In genomic region chr2:26504002-26504401, GRCh38 we compare ENCODE assay signal across 10 cellular contexts. TPM values are rescaled to one million over a fixed set of nuclear protein-coding genes. Genes with fewer than 3 reads are reported as not detected.
DNase-seq lines count a peak whose midpoint lies in the region; ATAC-seq, FAIRE-seq and TF ChIP-seq lines count a peak whose summit lies in the region.
"Had no signal": no experiment of that assay in that cellular context is flagged by ENCODE, and none has a peak within 500 bp of the region (broad histone marks: within the 10 kb centered on the region; RNA-seq: fewer than 3 reads in every experiment).

No MANE protein-coding gene starts in this region.

- TF ChIP-seq CTCF in OCI-LY1 (IDR thresholded peaks at IDR 0.05; ENCODE audit: low read length) = no peak
- no peak for TF ChIP-seq CTCF in H1 (IDR thresholded peaks at IDR 0.05; ENCODE audit: control extremely low read depth in 1 of 3, insufficient read depth in 1 of 3, low read depth in 1 of 3, low read length in 3 of 3)
- no peak for TF ChIP-seq CTCF in sigmoid colon (IDR thresholded peaks at IDR 0.05)

- no peak overlapping the region for H2BK120ac ChIP-seq in H1 (replicated peaks; ENCODE audit: low read depth, low read length)

- no peak overlapping the region for H4K5ac ChIP-seq in H1 (ENCODE audit: insufficient read length, low read depth, low read length)

- H3K36me3 ChIP-seq in OCI-LY1 (ENCODE audit: insufficient read depth, low read length) = no peaks in the 10 kb centered on the region
- H3K36me3 ChIP-seq in H1 (ENCODE audit: control insufficient read depth in 2 of 4, insufficient read depth in 4 of 4, low read length in 3 of 4) = no peaks in the 10 kb centered on the region
- H3K36me3 ChIP-seq in sigmoid colon = no peaks in the 10 kb centered on the region

- no peaks in the 10 kb centered on the region for H4K20me1 ChIP-seq in OCI-LY1 (ENCODE audit: insufficient read depth, low read length)
- no peaks in the 10 kb centered on the region for H4K20me1 ChIP-seq in H1 (replicated peaks in 1 of 2; ENCODE audit: control insufficient read depth in 1 of 2, insufficient read depth in 2 of 2, low read length in 2 of 2)

- peak overlapping the region; percentile 39; the same call in 1 of the 2 replicates for H2BK12ac ChIP-seq in H1 (ENCODE audit: low read depth, low read length)

- no peak for FAIRE-seq in H1 (lab: Jason Lieb, UNC)
- FAIRE-seq: A204.1 had no signal

- no peak overlapping the region for H2BK20ac ChIP-seq in H1 (ENCODE audit: low read length)

- POLR2A ChIA-PET in H1 (lab: Charles Lee; ENCODE audit: partially characterized antibody) = interaction anchor here (1.2 kb wide), 1 partner anchor 9 kb away, joined by 5 read pairs; no protein-coding TSS in a partner anchor

- H4K91ac ChIP-seq in H1 (replicated peaks; ENCODE audit: insufficient read length, low read length) = no peak overlapping the region

- H3K56ac ChIP-seq in H1 (replicated peaks; ENCODE audit: insufficient read length, low read depth, low read length) = no peak overlapping the region

- CTCF ChIA-PET in H1 (lab: Charles Lee; ENCODE audit: partially characterized antibody) = interaction anchor here (0.6 to 5.4 kb wide), 24 partner anchors 8 to 1284 kb away, joined by 3 to 68 read pairs (median 6); partner anchors contain the start of gene OTOF

- H3K23ac ChIP-seq in H1 (ENCODE audit: insufficient read length) = no peak overlapping the region

- H2AK5ac ChIP-seq in H1 (ENCODE audit: low read depth, low read length) = no peak overlapping the region

- no peaks in the 10 kb centered on the region; the same call in 1 of the 2 replicates for H3K27me3 ChIP-seq in OCI-LY1 (ENCODE audit: insufficient read depth, low read length)
- peaks cover 0 to 18% (median 11%) of the 10 kb centered on the region in 4 experiments; a peak in 6 of 7 replicates for H3K27me3 ChIP-seq in H1 (replicated peaks in 1 of 4; ENCODE audit: control insufficient read depth in 3 of 4, extremely low read depth in 1 of 4, insufficient read depth in 3 of 4, low read length in 3 of 4)
- H3K27me3 ChIP-seq in sigmoid colon = peaks cover 3 to 16% (median 12%) of the 10 kb centered on the region in 3 donors

- H3F3A ChIP-seq in OCI-LY1 (ENCODE audit: insufficient read depth, low read length) = no peaks in the 10 kb centered on the region

- no peaks in the 10 kb centered on the region for H3K79me1 ChIP-seq in H1 (ENCODE audit: low read depth, low read length)

- peaks cover 3% of the 10 kb centered on the region; the same call in 1 of the 2 replicates for H3K23me2 ChIP-seq in H1 (ENCODE audit: low read depth, low read length)

- WGBS in H1 (ENCODE audit: extremely low coverage in 1 of 2, insufficient coverage in 1 of 2, insufficient read length in 1 of 2, insufficient replicate concordance in 2 of 2, low coverage in 1 of 2, low lambda C conversion rate in 2 of 2, missing lambda C conversion rate in 1 of 2), 2 experiments = 75% methylated on average over 13 of the region's 13 CpGs; no CpG with 5 or more reads in 1 of the 2 experiments
- WGBS in sigmoid colon, 2 donors = 46 to 63% methylated on average over 13 of the region's 13 CpGs

- H3K14ac ChIP-seq in H1 (ENCODE audit: insufficient read length) = no peak overlapping the region

- H3K9me3 ChIP-seq in OCI-LY1 (ENCODE audit: low read length) = no peaks in the 10 kb centered on the region
- no peaks in the 10 kb centered on the region for H3K9me3 ChIP-seq in H1 (ENCODE audit: insufficient read depth in 2 of 2, low read depth in 1 of 2, low read length in 1 of 2)
- H3K9me3 ChIP-seq in sigmoid colon = no peaks in the 10 kb centered on the region

- ATAC-seq in HG02884 (IDR thresholded peaks at IDR 0.05; ENCODE audit: unreplicated experiment) = no peak
- ATAC-seq in GM18861 (IDR thresholded peaks at IDR 0.05; ENCODE audit: unreplicated experiment) = no peak
- ATAC-seq in GM18519 (IDR thresholded peaks at IDR 0.05; ENCODE audit: low FRiP score, unreplicated experiment) = no peak

- H4K8ac ChIP-seq in H1 (ENCODE audit: extremely low read depth, insufficient read depth, low read length) = no peak overlapping the region

- H2BK15ac ChIP-seq in H1 (ENCODE audit: low read length) = peak overlapping the region; percentile 88; the same call in 1 of the 2 replicates

- intact Hi-C loops in sigmoid colon (cut with DNase I) = no loop called here

- H3K9me2 ChIP-seq in OCI-LY1 (ENCODE audit: low read depth, low read length) = no peaks in the 10 kb centered on the region

- H3K4me2 ChIP-seq in OCI-LY1 (ENCODE audit: low read length) (peak overlapping the region; percentile 63; the same call in 1 of the 2 replicates), H1 (ENCODE audit: insufficient read depth in 1 of 2, low read depth in 2 of 2, low read length in 2 of 2) (peak overlapping the region; percentile 62 to 80)

- H3K79me2 ChIP-seq in OCI-LY1 (ENCODE audit: insufficient read depth, low read length) (no peaks in the 10 kb centered on the region), H1 (ENCODE audit: control insufficient read depth in 1 of 2, insufficient read depth in 2 of 2, low read length in 2 of 2) (no peaks in the 10 kb centered on the region)

- H2AFZ ChIP-seq in OCI-LY1 (ENCODE audit: low read length) (no peak overlapping the region), H1 (ENCODE audit: low read length) (peak overlapping the region; percentile 81)

- DNase-seq in NCI-H2171 treated with DMSO at 0.1 percent for 48 hours (lab: John Stamatoyannopoulos, UW) (peak; percentile 43), NCI-H2171 (lab: John Stamatoyannopoulos, UW) (no peak), H1 (ENCODE audit: low read depth in 1 of 2, low spot score in 2 of 2) (no peak), sigmoid colon (no peak)
- DNase-seq: NCI-H1092 had no signal

- H3K18ac ChIP-seq in H1 (ENCODE audit: extremely low read depth, low read length) = peak overlapping the region; percentile 62; the same call in 1 of the 2 replicates

- H3K4me3 ChIP-seq in OCI-LY1 (ENCODE audit: low read depth, low read length, poor library complexity, severe bottlenecking) = peak overlapping the region; percentile 52
- H3K4me3 ChIP-seq in H1 (ENCODE audit: extremely low read depth in 1 of 4, insufficient read depth in 2 of 4, low read depth in 3 of 4, low read length in 4 of 4) = peak overlapping the region; percentile 30 to 65 (median 50)
- H3K4me3 ChIP-seq in sigmoid colon = peak overlapping the region in 3 of 4 donors; percentile 35

- H3K9ac ChIP-seq in OCI-LY1 (ENCODE audit: low read length) (no peak overlapping the region; the same call in 1 of the 2 replicates), H1 (replicated peaks in 1 of 4; ENCODE audit: extremely low read depth in 1 of 4, low read depth in 3 of 4, low read length in 3 of 4) (peak overlapping the region in 3 of 4 experiments; percentile 14 to 49 (median 40); a peak in 3 of 7 replicates)

- H3K4me1 ChIP-seq in OCI-LY1 (ENCODE audit: insufficient read depth, low read length, severe bottlenecking) (peaks cover 5% of the 10 kb centered on the region), H1 (replicated peaks in 1 of 4; ENCODE audit: control insufficient read depth in 3 of 4, insufficient read depth in 4 of 4, low read length in 3 of 4) (peaks cover 0 to 7% (median 6%) of the 10 kb centered on the region in 4 experiments; a peak in 4 of 7 replicates), sigmoid colon (peaks cover 0 to 12% (median 10%) of the 10 kb centered on the region in 4 donors)

- H2BK5ac ChIP-seq in H1 (ENCODE audit: low read depth, low read length) = no peak overlapping the region

- TF ChIP-seq EP300 in H1 (IDR thresholded peaks at IDR 0.05; ENCODE audit: borderline replicate concordance in 1 of 2, low read depth in 2 of 2, low read length in 2 of 2) (no peak), sigmoid colon (IDR thresholded peaks at IDR 0.05) (no peak)

- no peak overlapping the region for H3K4ac ChIP-seq in H1 (replicated peaks; ENCODE audit: insufficient read length, low read depth, low read length)

- TF ChIP-seq POLR2A in H1 (IDR thresholded peaks at IDR 0.05; ENCODE audit: control extremely low read depth in 1 of 2, low read depth in 2 of 2, low read length in 2 of 2) = no peak
- TF ChIP-seq POLR2A in sigmoid colon (IDR thresholded peaks at IDR 0.05) = no peak

- TF ChIP-seq RAD21 in H1 (IDR thresholded peaks at IDR 0.05 in 1 of 2, conservative IDR thresholded peaks at IDR 0.05 in 1 of 2; ENCODE audit: low read depth in 2 of 2, low read length in 2 of 2) = no peak

- H3K27ac ChIP-seq in OCI-LY1 (ENCODE audit: low read depth, low read length, poor library complexity, severe bottlenecking) = no peak overlapping the region
- no peak overlapping the region for H3K27ac ChIP-seq in H1 (ENCODE audit: low read depth, low read length)
- H3K27ac ChIP-seq in sigmoid colon = no peak overlapping the region

TF ChIP-seq in H1, 55 proteins besides CTCF, POLR2A, EP300 and RAD21:
- TF ChIP-seq TBP (IDR thresholded peaks at IDR 0.05; ENCODE audit: low read depth, low read length) (no peak), EZH2 (IDR thresholded peaks at IDR 0.05; ENCODE audit: low read depth, low read length, severe bottlenecking) (peak; percentile 43)

RNA-seq across cellular contexts. Expression of gene OTOF, which starts 26.1 kb away (rescaled TPM):
- not detected in 2 replicates for total RNA-seq in H1 (2021; fragmentation: NEBNext Ultra II Directional; extraction: Animal tissue kit (Norgen Biotek cat#: 25700))
- polyA plus RNA-seq in H1 (2011; rRNA removed) (0.06 TPM in 2 replicates), sigmoid colon (under 1 TPM in 1 of 3 donors, not detected in 2; 0.32 TPM)
- polyA plus RNA-seq in H1 (2011; cell fraction: cytosol; rRNA removed) = 0.03 TPM
- 0.31 TPM for polyA plus RNA-seq in H1 (2011; cell fraction: nucleus; rRNA removed)
- 0.03 to 0.15 TPM (median 0.07 TPM) in 3 of 4 replicates, not detected in the other for polyA plus RNA-seq in H1 (2012, experiment 1 of 2)
- polyA plus RNA-seq in H1 (2012, experiment 2 of 2) = not detected
- polyA plus RNA-seq in H1 (2013, experiment 1 of 2) = 0.02 TPM
- 0.04 TPM for polyA plus RNA-seq in H1 (2013, experiment 2 of 2)
- not detected in 2 replicates for polyA minus RNA-seq in H1 (2011; rRNA and poly(A)+ RNA removed)
- not detected for polyA minus RNA-seq in H1 (2011; cell fraction: cytosol; rRNA and poly(A)+ RNA removed)
- polyA minus RNA-seq in H1 (2011; cell fraction: nucleus; rRNA and poly(A)+ RNA removed) = not detected
- under 1 TPM in 1 of 4 donors, not detected in 3; 0.71 TPM for total RNA-seq in sigmoid colon
